17 cellular contexts compared by ENCODE assay signal in the genomic region with DNA sequence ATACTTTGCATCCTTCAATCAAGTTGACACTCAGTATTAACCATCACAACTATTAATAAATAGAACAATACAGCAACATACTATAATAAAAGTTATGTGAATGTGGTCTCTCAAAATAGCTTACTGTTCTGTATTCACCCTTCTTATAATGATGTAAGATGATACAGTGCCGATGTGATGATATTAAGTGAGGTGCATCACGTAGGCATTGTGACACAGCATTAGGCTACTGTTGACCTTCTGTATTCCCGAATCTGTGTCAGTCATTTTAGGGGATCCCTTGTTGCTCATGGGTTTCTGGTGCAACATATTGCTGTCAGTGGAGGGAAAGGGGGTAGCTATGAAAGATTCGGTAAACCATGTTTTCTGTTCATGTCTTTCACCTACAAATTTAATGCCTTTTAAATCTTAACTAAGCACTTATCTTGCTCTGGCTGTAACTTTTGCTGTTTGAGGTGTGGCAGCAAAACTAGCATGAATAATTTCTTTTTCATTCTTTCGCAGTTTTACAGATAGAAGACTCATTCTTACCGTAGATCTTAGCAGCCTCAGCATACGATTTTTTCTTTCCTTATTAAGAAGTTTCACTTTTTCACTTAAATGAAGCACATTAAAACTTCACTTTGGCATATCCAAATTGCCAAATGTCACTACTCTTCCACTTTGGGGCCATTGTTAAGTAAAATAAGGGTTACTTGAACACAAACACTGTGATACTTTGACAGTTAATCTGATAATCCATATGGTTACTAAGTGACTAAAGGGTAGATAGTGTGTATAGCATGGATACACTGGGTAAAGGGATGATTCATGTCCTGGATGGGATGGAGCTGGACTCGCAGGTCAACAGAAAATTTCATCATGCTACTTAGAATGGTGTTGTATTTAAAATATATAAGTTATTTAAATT. TPM values are rescaled to one million over a fixed set of nuclear protein-coding genes. Genes with fewer than 3 reads are reported as not detected.
A peak's percentile ranks its signal among the peaks of the same experiment; 100 is the strongest.
DNase-seq lines count a peak whose midpoint lies in the region; ATAC-seq, FAIRE-seq and TF ChIP-seq lines count a peak whose summit lies in the region.
"Had no signal": no experiment of that assay in that cellular context is flagged by ENCODE, and none has a peak within 500 bp of the region (broad histone marks: within the 10 kb centered on the region; RNA-seq: fewer than 3 reads in every experiment).

No MANE protein-coding gene starts in this region.

- peaks cover 84% of the 10 kb centered on the region for H4K20me1 ChIP-seq in astrocyte (ENCODE audit: insufficient read depth, low read length)

- H2AFZ ChIP-seq in astrocyte (ENCODE audit: low read depth, low read length): no peak overlapping the region

- TF ChIP-seq CTCF in HFFc6 (IDR thresholded peaks at IDR 0.05): no peak
- no peak for TF ChIP-seq CTCF in astrocyte (IDR thresholded peaks at IDR 0.05; ENCODE audit: insufficient read depth, low read depth, low read length)
- TF ChIP-seq CTCF in kidney (IDR thresholded peaks at IDR 0.05; ENCODE audit: borderline replicate concordance, extremely low read depth, insufficient read depth): no peak

- peaks cover 4% of the 10 kb centered on the region for H3K27me3 Mint-ChIP-seq in CD4-positive, CD25-positive, alpha-beta regulatory T cell
- H3K27me3 Mint-ChIP-seq in HFFc6 (ENCODE audit: insufficient read depth) (peaks cover 4% of the 10 kb centered on the region), astrocyte (ENCODE audit: low read depth, unreplicated experiment) (no peaks in the 10 kb centered on the region)
- H3K27me3 Mint-ChIP-seq: stimulated activated memory B cell treated with anti-CD40 and anti-IgM and Interleukin-4, amounts not matched to agents 10 μg/mL and 1 μg/mL and 100 μg/mL, for 72 hours had no signal

- peaks cover 42 to 55% (median 48%) of the 10 kb centered on the region in 4 donors for H3K4me1 Mint-ChIP-seq in CD4-positive, CD25-positive, alpha-beta regulatory T cell
- H3K4me1 Mint-ChIP-seq in HFFc6 (ENCODE audit: low read depth) (peaks cover 88% of the 10 kb centered on the region), astrocyte (ENCODE audit: low read depth, unreplicated experiment) (peaks cover 39% of the 10 kb centered on the region)

- no peak overlapping the region for H3K27ac ChIP-seq in CD4-positive, CD25-positive, alpha-beta regulatory T cell (ENCODE audit: insufficient read depth, low read length, poor library complexity, severe bottlenecking)
- H3K27ac ChIP-seq in astrocyte (ENCODE audit: low read depth, low read length): no peak overlapping the region
- H3K27ac ChIP-seq in kidney (ENCODE audit: low read depth in 2 of 2, low read length in 2 of 2): peak overlapping the region in 1 of 2 donors; percentile 11
- H3K27ac ChIP-seq: BLaER1 treated with 17β-estradiol and CSF1 and Interleukin-3, amounts not matched to agents 10 nM and 100 nM; body of pancreas; gastroesophageal sphincter; KMS-11; left ventricle myocardium inferior had no signal

- H3K36me3 Mint-ChIP-seq in CD4-positive, CD25-positive, alpha-beta regulatory T cell: peaks cover 7% of the 10 kb centered on the region
- H3K36me3 Mint-ChIP-seq in HFFc6 (ENCODE audit: low read depth) (peaks cover 30% of the 10 kb centered on the region), astrocyte (ENCODE audit: low read depth, unreplicated experiment) (peaks cover 3% of the 10 kb centered on the region)

- H3K4me3 ChIP-seq in CD4-positive, CD25-positive, alpha-beta regulatory T cell (ENCODE audit: low read depth, low read length): peak overlapping the region; percentile 51
- no peak overlapping the region for H3K4me3 ChIP-seq in astrocyte (ENCODE audit: insufficient read depth, low read depth, low read length)
- no peak overlapping the region for H3K4me3 ChIP-seq in kidney (ENCODE audit: low read length in 2 of 2)
- H3K4me3 ChIP-seq: BLaER1 treated with 17β-estradiol and CSF1 and Interleukin-3, amounts not matched to agents 10 nM and 100 nM; body of pancreas; gastroesophageal sphincter; left ventricle myocardium inferior had no signal

- H3K4me3 Mint-ChIP-seq in CD4-positive, CD25-positive, alpha-beta regulatory T cell: peak overlapping the region in 1 of 4 donors; percentile 9
- H3K4me3 Mint-ChIP-seq in HFFc6 (peak overlapping the region; percentile 72), astrocyte (ENCODE audit: unreplicated experiment) (no peak overlapping the region)
- H3K4me3 Mint-ChIP-seq: stimulated activated memory B cell treated with anti-CD40 and anti-IgM and Interleukin-4, amounts not matched to agents 10 μg/mL and 1 μg/mL and 100 μg/mL, for 72 hours had no signal

- DNase-seq in CD4-positive, CD25-positive, alpha-beta regulatory T cell: no peak
- peak; percentile 47 for DNase-seq in HFFc6
- peak; percentile 53 for DNase-seq in astrocyte (ENCODE audit: low read depth)
- peak; percentile 17 for DNase-seq in hepatic stellate cell (ENCODE audit: low spot score)
- no peak for DNase-seq in H4 (ENCODE audit: low spot score)
- no peak for DNase-seq in kidney
- DNase-seq: body of pancreas, left ventricle myocardium inferior, NCI-H2081, nucleus accumbens, T1000 had no signal

- no peaks in the 10 kb centered on the region for H3K9me3 ChIP-seq in CD4-positive, CD25-positive, alpha-beta regulatory T cell (ENCODE audit: control insufficient read depth in 2 of 2, low read length in 2 of 2)
- H3K9me3 ChIP-seq in astrocyte (ENCODE audit: insufficient read depth, low read depth, low read length) (no peaks in the 10 kb centered on the region), kidney (ENCODE audit: control insufficient read depth in 1 of 2, low read length in 2 of 2) (no peaks in the 10 kb centered on the region)
- H3K9me3 ChIP-seq: body of pancreas, gastroesophageal sphincter, left ventricle myocardium inferior had no signal

- FAIRE-seq in astrocyte (lab: Jason Lieb, UNC) (no peak), kidney (lab: Jason Lieb, UNC) (no peak)

- no peaks in the 10 kb centered on the region for H3K27me3 ChIP-seq in CD4-positive, CD25-positive, alpha-beta regulatory T cell (ENCODE audit: control insufficient read depth, insufficient read depth, low read length)
- no peaks in the 10 kb centered on the region for H3K27me3 ChIP-seq in astrocyte (ENCODE audit: insufficient read depth, low read length)
- H3K27me3 ChIP-seq: BLaER1 treated with 17β-estradiol and CSF1 and Interleukin-3, amounts not matched to agents 10 nM and 100 nM; body of pancreas; gastroesophageal sphincter had no signal

- H3K4me1 ChIP-seq in CD4-positive, CD25-positive, alpha-beta regulatory T cell (ENCODE audit: control insufficient read depth, insufficient read depth, low read length, poor library complexity, severe bottlenecking): peaks cover 13% of the 10 kb centered on the region
- H3K4me1 ChIP-seq in astrocyte (ENCODE audit: insufficient read depth, low read length) (no peaks in the 10 kb centered on the region), kidney (ENCODE audit: control insufficient read depth in 1 of 2, insufficient read depth in 1 of 2, low read depth in 1 of 2, low read length in 2 of 2) (peaks cover 9 to 10% of the 10 kb centered on the region in 2 donors)

- H3K9ac ChIP-seq in astrocyte (ENCODE audit: low read length) (no peak overlapping the region), kidney (ENCODE audit: low read length in 2 of 2) (no peak overlapping the region)
- H3K9ac ChIP-seq: BLaER1 treated with 17β-estradiol and CSF1 and Interleukin-3, amounts not matched to agents 10 nM and 100 nM; KMS-11 had no signal

- peaks cover 98% of the 10 kb centered on the region for H3K79me2 ChIP-seq in astrocyte (ENCODE audit: insufficient read depth, low read length)

- H3K9me3 Mint-ChIP-seq in CD4-positive, CD25-positive, alpha-beta regulatory T cell: no peaks in the 10 kb centered on the region
- H3K9me3 Mint-ChIP-seq in HFFc6 (no peaks in the 10 kb centered on the region), astrocyte (ENCODE audit: unreplicated experiment) (no peaks in the 10 kb centered on the region)
- H3K9me3 Mint-ChIP-seq: stimulated activated memory B cell treated with anti-CD40 and anti-IgM and Interleukin-4, amounts not matched to agents 10 μg/mL and 1 μg/mL and 100 μg/mL, for 72 hours had no signal

- no peak overlapping the region for H3K4me2 ChIP-seq in astrocyte (ENCODE audit: low read length)
- H3K4me2 ChIP-seq: BLaER1 treated with 17β-estradiol and CSF1 and Interleukin-3, amounts not matched to agents 10 nM and 100 nM; KMS-11 had no signal

- ATAC-seq in CD4-positive, CD25-positive, alpha-beta regulatory T cell (ENCODE audit: low read depth in 2 of 2): no peak
- no peak for ATAC-seq in GM19023 (IDR thresholded peaks at IDR 0.05; ENCODE audit: unreplicated experiment)
- no peak for ATAC-seq in HG02870 (IDR thresholded peaks at IDR 0.05; ENCODE audit: unreplicated experiment)
- ATAC-seq: body of pancreas; gastroesophageal sphincter; stimulated activated memory B cell treated with anti-CD40 and anti-IgM and Interleukin-4, amounts not matched to agents 10 μg/mL and 1 μg/mL and 100 μg/mL, for 72 hours had no signal

- H3K27ac Mint-ChIP-seq in CD4-positive, CD25-positive, alpha-beta regulatory T cell: peak overlapping the region in 1 of 3 donors; percentile 5
- peak overlapping the region; percentile 83 for H3K27ac Mint-ChIP-seq in HFFc6
- peak overlapping the region; percentile 14 for H3K27ac Mint-ChIP-seq in astrocyte (ENCODE audit: unreplicated experiment)
- H3K27ac Mint-ChIP-seq: stimulated activated memory B cell treated with anti-CD40 and anti-IgM and Interleukin-4, amounts not matched to agents 10 μg/mL and 1 μg/mL and 100 μg/mL, for 72 hours had no signal

- peaks cover 3% of the 10 kb centered on the region for H3K36me3 ChIP-seq in CD4-positive, CD25-positive, alpha-beta regulatory T cell (ENCODE audit: control insufficient read depth, insufficient read depth, low read length)
- no peaks in the 10 kb centered on the region for H3K36me3 ChIP-seq in astrocyte (ENCODE audit: insufficient read depth, low read length)
- H3K36me3 ChIP-seq in kidney (ENCODE audit: control insufficient read depth in 1 of 2, insufficient read depth in 2 of 2, low read length in 2 of 2): no peaks in the 10 kb centered on the region
- H3K36me3 ChIP-seq: gastroesophageal sphincter, left ventricle myocardium inferior had no signal

- intact Hi-C loops in kidney (cut with DNase I): no loop called here

RNA-seq across cellular contexts. Expression of gene NFAT5, which starts 29.6 kb away (rescaled TPM):
- 57.6 TPM for total RNA-seq in CD4-positive, CD25-positive, alpha-beta regulatory T cell
- polyA plus RNA-seq in CD4-positive, CD25-positive, alpha-beta regulatory T cell: 10 to 100 TPM in 2 of 4 donors, 1 to 10 TPM in 2; 7.0 to 12.0 (median 10.0) TPM
- 100 to 1,000 TPM in 1 of 6 experiments, 10 to 100 TPM in 5; 52.0 to 114 (median 63.7) TPM for total RNA-seq in HFFc6 (2021; fragmentation: NEBNext Ultra II Directional; extraction: Animal tissue kit (Norgen Biotek cat#: 25700))
- total RNA-seq in astrocyte (79.1 and 96.2 TPM in 2 replicates), kidney (83.7 TPM)
- total RNA-seq in H4 (2014; rRNA removed; shearing (Covaris generic)): 1.9 and 5.1 TPM in 2 replicates
- 1.9 TPM for polyA plus RNA-seq in kidney (ENCODE audit: insufficient read depth, low read depth, low replicate concordance)

Comparison
In these comparisons a context has a peak if more than half of its experiments do, and no peak if none do; other contexts are left out.
1. DNase-seq: peak in HFFc6 (single experiment), astrocyte (single experiment) and hepatic stellate cell (single experiment); none in CD4-positive, CD25-positive, alpha-beta regulatory T cell (0 of 3), H4 (single experiment) and kidney (single experiment).